8 cellular contexts compared by ENCODE assay signal in the genomic region with DNA sequence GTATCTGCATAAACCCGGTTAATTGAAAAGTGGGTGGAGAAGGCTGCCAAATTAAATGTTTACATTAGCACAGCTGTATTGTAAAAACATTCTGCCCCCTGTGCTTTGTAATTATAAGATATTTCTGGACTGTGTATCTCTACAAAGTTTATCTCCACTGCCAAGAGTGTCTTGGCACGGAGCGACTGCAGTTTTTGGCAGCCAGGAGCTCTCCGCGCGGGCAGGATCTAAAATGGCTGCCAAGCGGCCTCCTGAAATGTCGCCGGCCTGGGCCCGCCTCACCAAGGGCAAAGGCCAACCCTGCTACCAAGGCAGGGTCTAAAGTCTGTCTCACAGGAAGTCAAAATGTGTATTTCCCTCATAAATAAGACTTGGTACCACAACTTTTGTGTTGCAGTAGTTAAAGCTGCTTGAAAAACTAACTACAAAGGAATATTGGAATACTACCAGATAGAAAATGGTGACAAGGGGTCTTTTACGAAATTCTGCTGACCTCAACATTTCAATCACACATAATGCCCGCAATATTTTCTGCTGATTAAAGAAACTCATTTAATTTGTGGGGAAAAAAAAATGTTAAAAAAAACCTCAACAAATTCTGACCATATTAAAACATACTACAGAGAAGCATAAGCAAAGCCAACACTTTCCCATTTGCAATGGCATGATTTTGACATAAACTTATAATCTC.
A peak's percentile ranks its signal among the peaks of the same experiment; 100 is the strongest.
DNase-seq lines count a peak whose midpoint lies in the region; ATAC-seq and TF ChIP-seq lines count a peak whose summit lies in the region.

No MANE protein-coding gene starts in this region.

- no peak for TF ChIP-seq CTCF in lung (IDR thresholded peaks at IDR 0.05; ENCODE audit: control extremely low read depth, extremely low read depth)

- H3K9ac ChIP-seq in duodenal mucosa (ENCODE audit: low read depth in 1 of 2, low read length in 2 of 2): peak overlapping the region in 1 of 2 donors; percentile 51

- H3K4me1 ChIP-seq in duodenal mucosa (ENCODE audit: control insufficient read depth in 1 of 2, insufficient read depth in 2 of 2, low read length in 2 of 2) (peaks cover 17 to 44% of the 10 kb centered on the region in 2 donors), lung (ENCODE audit: control insufficient read depth in 2 of 2, insufficient read depth in 2 of 2, low read length in 2 of 2) (peaks cover 8 to 38% of the 10 kb centered on the region in 2 donors)

- ATAC-seq in lung (ENCODE audit: insufficient read depth, low FRiP score) (peak; percentile 67), HG03520 (IDR thresholded peaks at IDR 0.05; ENCODE audit: unreplicated experiment) (no peak), HG02973 (IDR thresholded peaks at IDR 0.05; ENCODE audit: unreplicated experiment) (no peak), HG02981 (IDR thresholded peaks at IDR 0.05; ENCODE audit: unreplicated experiment) (no peak)

- peak overlapping the region; percentile 30 to 53 for H3K4me3 ChIP-seq in duodenal mucosa (ENCODE audit: low read depth in 1 of 2, low read length in 2 of 2)
- H3K4me3 ChIP-seq in lung: no peak overlapping the region

- H3K36me3 ChIP-seq in duodenal mucosa (ENCODE audit: control insufficient read depth in 1 of 2, insufficient read depth in 2 of 2, low read length in 2 of 2) (no peaks in the 10 kb centered on the region), lung (ENCODE audit: control insufficient read depth in 2 of 2, insufficient read depth in 2 of 2, low read length in 2 of 2) (no peaks in the 10 kb centered on the region)

- H3K27me3 ChIP-seq in duodenal mucosa (ENCODE audit: control insufficient read depth in 1 of 2, insufficient read depth in 2 of 2, low read length in 2 of 2): no peaks in the 10 kb centered on the region
- H3K27me3 ChIP-seq in lung (ENCODE audit: control insufficient read depth, insufficient read depth): no peaks in the 10 kb centered on the region

- 39 to 67% methylated on average over 12 of the region's 12 CpGs for WGBS in lung, 2 donors

- peak overlapping the region; percentile 39 for H3K27ac ChIP-seq in duodenal mucosa (ENCODE audit: low read depth, low read length)
- H3K27ac ChIP-seq in lung (ENCODE audit: low read depth in 1 of 2, low read length in 1 of 2): peak overlapping the region; percentile 88
- H3K27ac ChIP-seq in temporal lobe (ENCODE audit: low read depth, low read length): peak overlapping the region; percentile 50

- peak; percentile 53 for DNase-seq in NCI-H1694 treated with DMSO at 0.1 percent for 48 hours (lab: John Stamatoyannopoulos, UW)
- DNase-seq in lung (ENCODE audit: low spot score): peak; percentile 46
- DNase-seq in GOT3 (lab: John Stamatoyannopoulos, UW): no peak

- H3K9me3 ChIP-seq in duodenal mucosa (ENCODE audit: control insufficient read depth in 1 of 2, low read length in 2 of 2): no peaks in the 10 kb centered on the region
- H3K9me3 ChIP-seq in lung (ENCODE audit: control insufficient read depth in 2 of 2, insufficient read depth in 1 of 2, low read length in 1 of 2): no peaks in the 10 kb centered on the region
